Comparison of ENCODE assay signal across 32 cellular contexts in the genomic region with DNA sequence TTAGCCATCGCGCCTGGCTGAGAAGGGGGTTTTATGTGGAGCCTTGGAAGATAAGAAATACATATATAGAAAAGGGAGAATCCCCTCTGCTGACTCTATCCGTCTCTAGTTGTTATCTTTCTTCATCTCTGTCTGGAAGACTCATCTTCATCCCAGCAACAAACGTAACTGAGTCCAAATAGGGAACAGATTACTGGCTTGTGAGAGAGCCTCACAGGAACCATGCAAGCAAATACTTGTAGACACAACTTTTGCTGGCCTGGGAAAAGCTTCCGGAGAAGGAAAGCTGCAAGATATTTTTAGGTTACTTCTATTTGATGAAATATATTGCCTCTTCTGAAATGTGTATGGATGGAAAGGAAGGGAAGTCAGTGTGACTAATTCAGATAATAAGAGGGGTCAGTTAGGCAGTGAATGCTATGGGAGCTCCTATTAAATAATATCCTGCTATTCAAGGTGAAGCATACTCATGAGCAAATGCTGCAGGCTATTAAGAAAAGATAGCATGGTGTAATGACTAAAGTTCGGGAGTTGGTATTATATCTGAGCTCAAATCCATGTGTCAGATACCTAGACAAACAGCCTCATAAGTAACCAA.
"Had no signal": no experiment of that assay in that cellular context is flagged by ENCODE, and none has a peak within 500 bp of the region (broad histone marks: within the 10 kb centered on the region; RNA-seq: fewer than 3 reads in every experiment).

No MANE protein-coding gene starts in this region.

- H3K36me3 Mint-ChIP-seq: activated CD8-positive, alpha-beta memory T cell treated with anti-CD3 and anti-CD28 coated beads, Interleukin-2, amount 10 ng/mL, durations not matched to agents 7 days and 5 days; activated naive CD4-positive, alpha-beta T cell treated with anti-CD3 and anti-CD28 coated beads, Interleukin-2, amount 50 U/mL, for 24 hours; immature natural killer cell; T-cell had no signal

- H3K4me1 Mint-ChIP-seq: activated naive CD4-positive, alpha-beta T cell treated with anti-CD3 and anti-CD28 coated beads, Interleukin-2, amount 50 U/mL, for 24 hours; central memory CD8-positive, alpha-beta T cell; immature natural killer cell; neural crest cell; T-cell had no signal

- H3K36me3 ChIP-seq: esophagus squamous epithelium, left lung, sigmoid colon, thoracic aorta, upper lobe of left lung, WERI-Rb-1 had no signal

- H3K4me2 ChIP-seq: hepatocyte had no signal

- H3K4me3 Mint-ChIP-seq: activated CD4-positive, alpha-beta T cell treated with anti-CD3 and anti-CD28 coated beads, Interleukin-2, amount 10 ng/mL, durations not matched to agents 7 days and 5 days; activated CD8-positive, alpha-beta memory T cell treated with anti-CD3 and anti-CD28 coated beads, Interleukin-2, amount 10 ng/mL, durations not matched to agents 7 days and 5 days; activated CD8-positive, alpha-beta T cell treated with anti-CD3 and anti-CD28 coated beads for 36 hours; activated naive CD4-positive, alpha-beta T cell treated with anti-CD3 and anti-CD28 coated beads, Interleukin-2, amount 50 U/mL, for 24 hours; activated T-helper 1 cell treated with anti-CD3 and anti-CD28 coated beads, Interleukin-12 subunit alpha, Interleukin-12 subunit beta, Interleukin-2, Interleukin-4 antibody, amounts not matched to agents 30 ng/mL and 10 ng/mL and 1 ng/mL, durations not matched to agents 14 hours and 24 hours and 36 hours; central memory CD8-positive, alpha-beta T cell; effector memory CD8-positive, alpha-beta T cell; immature natural killer cell; neural crest cell; T-cell; T-helper 2 cell treated with Interferon-gamma antibody and Interleukin-4, amounts not matched to agents 5 μg/mL and 100 μg/mL, for 36 hours had no signal

- H3K27ac Mint-ChIP-seq: activated CD4-positive, alpha-beta T cell treated with anti-CD3 and anti-CD28 coated beads, Interleukin-2, amount 10 ng/mL, durations not matched to agents 7 days and 5 days; activated CD8-positive, alpha-beta memory T cell treated with anti-CD3 and anti-CD28 coated beads, Interleukin-2, amount 10 ng/mL, durations not matched to agents 7 days and 5 days; activated CD8-positive, alpha-beta T cell treated with anti-CD3 and anti-CD28 coated beads for 36 hours; activated naive CD4-positive, alpha-beta T cell treated with anti-CD3 and anti-CD28 coated beads, Interleukin-2, amount 50 U/mL, for 24 hours; activated T-helper 1 cell treated with anti-CD3 and anti-CD28 coated beads, Interleukin-12 subunit alpha, Interleukin-12 subunit beta, Interleukin-2, Interleukin-4 antibody, amounts not matched to agents 30 ng/mL and 10 ng/mL and 1 ng/mL, durations not matched to agents 14 hours and 24 hours and 36 hours; effector memory CD8-positive, alpha-beta T cell; immature natural killer cell; T-cell; T-helper 2 cell treated with Interferon-gamma antibody and Interleukin-4, amounts not matched to agents 5 μg/mL and 100 μg/mL, for 36 hours had no signal

- H2AFZ ChIP-seq: hepatocyte had no signal

- H3K9me3 Mint-ChIP-seq: activated CD4-positive, alpha-beta T cell treated with anti-CD3 and anti-CD28 coated beads, Interleukin-2, amount 10 ng/mL, durations not matched to agents 7 days and 5 days; activated CD8-positive, alpha-beta T cell treated with anti-CD3 and anti-CD28 coated beads for 36 hours; activated naive CD4-positive, alpha-beta T cell treated with anti-CD3 and anti-CD28 coated beads, Interleukin-2, amount 50 U/mL, for 24 hours; activated T-helper 1 cell treated with anti-CD3 and anti-CD28 coated beads, Interleukin-12 subunit alpha, Interleukin-12 subunit beta, Interleukin-2, Interleukin-4 antibody, amounts not matched to agents 30 ng/mL and 10 ng/mL and 1 ng/mL, durations not matched to agents 14 hours and 24 hours and 36 hours; central memory CD8-positive, alpha-beta T cell; effector memory CD8-positive, alpha-beta T cell; immature natural killer cell; neural crest cell; T-cell; T-helper 2 cell treated with Interferon-gamma antibody and Interleukin-4, amounts not matched to agents 5 μg/mL and 100 μg/mL, for 36 hours had no signal

- ATAC-seq: activated CD8-positive, alpha-beta memory T cell treated with anti-CD3 and anti-CD28 coated beads, Interleukin-2, amount 10 ng/mL, durations not matched to agents 7 days and 5 days; activated CD8-positive, alpha-beta T cell treated with anti-CD3 and anti-CD28 coated beads for 36 hours; body of pancreas; effector memory CD8-positive, alpha-beta T cell; left lung; SK-N-SH treated with all-trans-retinoic acid at 6 μM for 48 hours; T-cell had no signal

- H3K4me3 ChIP-seq: body of pancreas, dorsolateral prefrontal cortex, esophagus squamous epithelium, hepatocyte, left lung, sigmoid colon, thoracic aorta, upper lobe of left lung had no signal

- FAIRE-seq: colon, TTC549 had no signal

- H3K27me3 ChIP-seq: body of pancreas, dorsolateral prefrontal cortex, esophagus squamous epithelium, hepatocyte, left lung, sigmoid colon, upper lobe of left lung had no signal

- H3K27ac ChIP-seq: body of pancreas, dorsolateral prefrontal cortex, esophagus squamous epithelium, hepatocyte, left lung, sigmoid colon, thoracic aorta, upper lobe of left lung, WERI-Rb-1 had no signal

- H3K79me2 ChIP-seq: hepatocyte had no signal

- DNase-seq: activated CD4-positive, alpha-beta T cell treated with anti-CD3 and anti-CD28 coated beads, Interleukin-2, amount 10 ng/mL, durations not matched to agents 7 days and 5 days; activated CD4-positive, CD25-positive, alpha-beta regulatory T cell treated with anti-CD3 and anti-CD28 coated beads, Interleukin-2, amount 50 U/mL, for 72 hours; activated CD8-positive, alpha-beta memory T cell treated with anti-CD3 and anti-CD28 coated beads, Interleukin-2, amount 10 ng/mL, durations not matched to agents 7 days and 5 days; activated CD8-positive, alpha-beta T cell treated with anti-CD3 and anti-CD28 coated beads for 36 hours; activated gamma-delta T cell; activated T-cell treated with anti-CD3 and anti-CD28 coated beads for 4 hours; anterior cingulate cortex; body of pancreas; dorsolateral prefrontal cortex; effector memory CD8-positive, alpha-beta T cell; esophagus squamous epithelium; immature natural killer cell; kidney glomerular epithelial cell; left lung; occipital lobe; sigmoid colon; stimulated activated CD4-positive, alpha-beta T cell treated with anti-CD3 and anti-CD28 coated beads, Interleukin-2, amount 100 ng/mL, for 48 hours; stimulated activated CD8-positive, alpha-beta memory T cell treated with anti-CD3 and anti-CD28 coated beads, Interleukin-4, amount 100 ng/mL, for 48 hours; stimulated activated naive CD4-positive, alpha-beta T cell treated with Interleukin-2 at 50 U/mL for 16 hours; T-cell; WERI-Rb-1 had no signal

- H3K9me3 ChIP-seq: body of pancreas, esophagus squamous epithelium, left lung, sigmoid colon, thoracic aorta, upper lobe of left lung had no signal

- H3K4me1 ChIP-seq: body of pancreas, sigmoid colon, upper lobe of left lung had no signal
